In genomic region chr12:21775130-21775920, GRCh38 we compare ENCODE assay signal across 10 cellular contexts. TPM values are rescaled to one million over a fixed set of nuclear protein-coding genes. Genes with fewer than 3 reads are reported as not detected.
DNase-seq lines count a peak whose midpoint lies in the region; ATAC-seq and TF ChIP-seq lines count a peak whose summit lies in the region.
"Had no signal": no experiment of that assay in that cellular context is flagged by ENCODE, and none has a peak within 500 bp of the region (broad histone marks: within the 10 kb centered on the region; RNA-seq: fewer than 3 reads in every experiment).

No MANE protein-coding gene starts in this region.

- no peaks in the 10 kb centered on the region for H3K9me3 ChIP-seq in OCI-LY3 (ENCODE audit: insufficient read depth, low read length)

- no peak overlapping the region for H3K9ac ChIP-seq in OCI-LY3 (ENCODE audit: low read length)

- no peaks in the 10 kb centered on the region for H3K79me2 ChIP-seq in OCI-LY3 (ENCODE audit: low read length)

- no peaks in the 10 kb centered on the region for H3K36me3 ChIP-seq in OCI-LY3 (replicated peaks; ENCODE audit: low read depth, low read length)

- no peak for TF ChIP-seq CTCF in 22Rv1 (IDR thresholded peaks at IDR 0.05)
- no peak for TF ChIP-seq CTCF in OCI-LY3 (IDR thresholded peaks at IDR 0.05; ENCODE audit: low read depth, low read length)
- no peak for TF ChIP-seq CTCF in fibroblast of mammary gland (conservative IDR thresholded peaks at IDR 0.05; ENCODE audit: control insufficient read depth, insufficient read depth, low read depth, low read length)
- TF ChIP-seq CTCF in neural crest cell (conservative IDR thresholded peaks at IDR 0.05), result no peak

- H3K9me3 Mint-ChIP-seq in neural crest cell, result no peaks in the 10 kb centered on the region

- no peaks in the 10 kb centered on the region for H4K20me1 ChIP-seq in OCI-LY3 (ENCODE audit: insufficient read depth, low read length)

- H3K27ac Mint-ChIP-seq in neural crest cell (ENCODE audit: unreplicated experiment), result no peak overlapping the region

- peak overlapping the region; percentile 22 for H3K27ac ChIP-seq in 22Rv1
- no peak overlapping the region for H3K27ac ChIP-seq in OCI-LY3 (ENCODE audit: low read length)

- H3K4me2 ChIP-seq in OCI-LY3 (ENCODE audit: low read length), result peak overlapping the region; percentile 36

- H3K27me3 Mint-ChIP-seq in neural crest cell (ENCODE audit: low read depth), result peaks cover 48% of the 10 kb centered on the region

- H3K4me1 Mint-ChIP-seq in neural crest cell, result peaks cover 21% of the 10 kb centered on the region

- no peaks in the 10 kb centered on the region for H3K36me3 Mint-ChIP-seq in neural crest cell (ENCODE audit: low read depth)

- H2AFZ ChIP-seq in OCI-LY3 (ENCODE audit: low read depth, low read length), result no peak overlapping the region

- DNase-seq in fibroblast of mammary gland (ENCODE audit: low read depth), result no peak
- no peak for DNase-seq in neural crest cell (ENCODE audit: low read depth, low spot score)
- DNase-seq in cerebellar nuclear complex (lab: John Stamatoyannopoulos, UW), result no peak
- DNase-seq in NCI-H82 treated with DMSO at 0.1 percent for 48 hours (lab: John Stamatoyannopoulos, UW; ENCODE audit: unreplicated experiment), result no peak
- DNase-seq in pons (ENCODE audit: low spot score), result no peak
- DNase-seq: effector CD4-positive, alpha-beta T cell; stimulated activated naive CD4-positive, alpha-beta T cell treated with Interleukin-2 at 50 U/mL for 16 hours had no signal

- H3K4me3 ChIP-seq in OCI-LY3 (ENCODE audit: low read length), result peak overlapping the region; percentile 78
- H3K4me3 ChIP-seq in fibroblast of mammary gland (ENCODE audit: control insufficient read depth, low read depth, low read length), result peak overlapping the region; percentile 65

- H3K4me1 ChIP-seq in OCI-LY3 (ENCODE audit: low read length), result no peaks in the 10 kb centered on the region

- ATAC-seq in HG02885 (IDR thresholded peaks at IDR 0.05; ENCODE audit: poor library complexity, unreplicated experiment), result no peak

- H3K4me3 Mint-ChIP-seq in neural crest cell, result peak overlapping the region; percentile 82

- no peaks in the 10 kb centered on the region for H3K27me3 ChIP-seq in OCI-LY3 (ENCODE audit: low read depth, low read length)

RNA-seq across cellular contexts. Expression of gene KCNJ8, which starts 0.8 kb away (rescaled TPM):
- 4.0 and 4.6 TPM in 2 replicates for total RNA-seq in neural crest cell
